Comparison of ENCODE assay signal across 8 cellular contexts in genomic region chr12:118102609-118103008, GRCh38. TPM values are rescaled to one million over a fixed set of nuclear protein-coding genes. Genes with fewer than 3 reads are reported as not detected.
A peak's percentile ranks its signal among the peaks of the same experiment; 100 is the strongest.
DNase-seq lines count a peak whose midpoint lies in the region; ATAC-seq and TF ChIP-seq lines count a peak whose summit lies in the region.

No MANE protein-coding gene starts in this region.

- no peak for DNase-seq in AG04450 (ENCODE audit: low read depth, low spot score)
- no peak for DNase-seq in chondrocyte (ENCODE audit: low spot score)
- DNase-seq in naive thymus-derived CD8-positive, alpha-beta T cell: no peak
- DNase-seq in NOMO-1 treated with DMSO at 0.1 percent for 48 hours (lab: John Stamatoyannopoulos, UW; ENCODE audit: unreplicated experiment): no peak
- no peak for DNase-seq in NCI-H2171 treated with DMSO at 0.1 percent for 48 hours (lab: John Stamatoyannopoulos, UW)

- no peaks in the 10 kb centered on the region for H3K36me3 Mint-ChIP-seq in chondrocyte (ENCODE audit: low read depth)
- no peaks in the 10 kb centered on the region for H3K36me3 Mint-ChIP-seq in naive thymus-derived CD8-positive, alpha-beta T cell

- H3K4me1 ChIP-seq in HUES6 (ENCODE audit: control insufficient read depth, insufficient read depth, low read length): peaks cover 17% of the 10 kb centered on the region

- H3K9me3 ChIP-seq in AG04450 (ENCODE audit: control insufficient read depth, insufficient read depth, low read length) (no peaks in the 10 kb centered on the region; the same call in 1 of the 2 replicates), HUES6 (ENCODE audit: control insufficient read depth, insufficient read depth, low read depth, low read length) (no peaks in the 10 kb centered on the region)

- CTCF ChIA-PET in AG04450 (lab: Charles Lee): interaction anchor here (1.5 kb wide), 1 partner anchor 18 kb away, joined by 8 read pairs; no protein-coding TSS in a partner anchor

- peak overlapping the region; percentile 97 for H3K9ac ChIP-seq in HUES6 (ENCODE audit: low read length)

- H3K27ac Mint-ChIP-seq in chondrocyte (ENCODE audit: unreplicated experiment): no peak overlapping the region
- H3K27ac Mint-ChIP-seq in naive thymus-derived CD8-positive, alpha-beta T cell: peak overlapping the region in 4 of 10 donors; percentile 6 to 90 (median 68)

- H3K36me3 ChIP-seq in HUES6 (ENCODE audit: control insufficient read depth, insufficient read depth, low read length): peaks cover 9% of the 10 kb centered on the region

- H3K27me3 ChIP-seq in AG04450 (ENCODE audit: control insufficient read depth, insufficient read depth, low read length) (no peaks in the 10 kb centered on the region), HUES6 (ENCODE audit: control insufficient read depth, insufficient read depth, low read length) (no peaks in the 10 kb centered on the region)

- no peaks in the 10 kb centered on the region for H3K9me3 Mint-ChIP-seq in chondrocyte (ENCODE audit: low read depth)
- no peaks in the 10 kb centered on the region for H3K9me3 Mint-ChIP-seq in naive thymus-derived CD8-positive, alpha-beta T cell

- ATAC-seq in naive thymus-derived CD8-positive, alpha-beta T cell: no peak
- ATAC-seq in GM19455 (IDR thresholded peaks at IDR 0.05; ENCODE audit: unreplicated experiment): no peak
- ATAC-seq in HG02623 (IDR thresholded peaks at IDR 0.05; ENCODE audit: unreplicated experiment): no peak

- POLR2A ChIA-PET in AG04450 (lab: Yijun Ruan, JAX): no interaction called here
- POLR2A ChIA-PET in naive thymus-derived CD8-positive, alpha-beta T cell (lab: Charles Lee): no interaction called here

- H3K4me1 Mint-ChIP-seq in chondrocyte (ENCODE audit: low read depth): peaks cover 10% of the 10 kb centered on the region
- H3K4me1 Mint-ChIP-seq in naive thymus-derived CD8-positive, alpha-beta T cell: peaks cover 5 to 15% (median 10%) of the 10 kb centered on the region in 4 donors

- no peak for TF ChIP-seq CTCF in AG04450 (IDR thresholded peaks at IDR 0.05; ENCODE audit: low read depth, low read length)
- TF ChIP-seq CTCF in chondrocyte (IDR thresholded peaks at IDR 0.05): no peak

- H3K27me3 Mint-ChIP-seq in chondrocyte (ENCODE audit: low read depth): no peaks in the 10 kb centered on the region
- peaks cover 3 to 20% (median 9%) of the 10 kb centered on the region in 5 donors for H3K27me3 Mint-ChIP-seq in naive thymus-derived CD8-positive, alpha-beta T cell

- H3K4me3 Mint-ChIP-seq in chondrocyte (ENCODE audit: unreplicated experiment): peak overlapping the region; percentile 79
- peak overlapping the region; percentile 75 to 93 (median 91) for H3K4me3 Mint-ChIP-seq in naive thymus-derived CD8-positive, alpha-beta T cell

- H3K4me3 ChIP-seq in AG04450 (ENCODE audit: low read depth, low read length) (peak overlapping the region; percentile 75), HUES6 (ENCODE audit: low read depth, low read length) (peak overlapping the region; percentile 84)

- H3K27ac ChIP-seq in AG04450 (ENCODE audit: low read depth, low read length) (no peak overlapping the region), HUES6 (ENCODE audit: low read depth, low read length) (peak overlapping the region; percentile 94; the same call in 1 of the 2 replicates)

RNA-seq across cellular contexts. Expression of gene VSIG10, which starts 1.2 kb away (rescaled TPM):
- 9.7 and 10.5 TPM in 2 replicates for polyA plus RNA-seq in AG04450 (2011; rRNA removed)
- polyA minus RNA-seq in AG04450 (2011; rRNA and poly(A)+ RNA removed): 19.3 and 21.8 TPM in 2 replicates
- total RNA-seq in chondrocyte: 9.3 to 13.6 TPM (median 9.5 TPM) in 3 replicates
- total RNA-seq in naive thymus-derived CD8-positive, alpha-beta T cell: 1 to 10 TPM; 3.2 to 5.0 TPM
- 1 to 10 TPM; 2.0 to 3.1 (median 2.1) TPM for polyA plus RNA-seq in naive thymus-derived CD8-positive, alpha-beta T cell

RNA-seq across cellular contexts. Expression of gene PEBP1, which starts 33.3 kb away (rescaled TPM):
- 149 and 151 TPM in 2 replicates for polyA plus RNA-seq in AG04450 (2011; rRNA removed)
- 73.8 and 98.0 TPM in 2 replicates for polyA minus RNA-seq in AG04450 (2011; rRNA and poly(A)+ RNA removed)
- 134 to 153 TPM (median 138 TPM) in 3 replicates for total RNA-seq in chondrocyte
- 10 to 100 TPM; 85.2 to 86.7 TPM for total RNA-seq in naive thymus-derived CD8-positive, alpha-beta T cell
- polyA plus RNA-seq in naive thymus-derived CD8-positive, alpha-beta T cell: 100 to 1,000 TPM; 290 to 344 (median 340) TPM

RNA-seq across cellular contexts. Expression of gene WSB2, which starts 41.6 kb away (rescaled TPM):
- polyA plus RNA-seq in AG04450 (2011; rRNA removed): 111 and 126 TPM in 2 replicates
- polyA minus RNA-seq in AG04450 (2011; rRNA and poly(A)+ RNA removed): 292 and 323 TPM in 2 replicates
- total RNA-seq in chondrocyte: 86.7 to 129 TPM (median 124 TPM) in 3 replicates
- total RNA-seq in naive thymus-derived CD8-positive, alpha-beta T cell: 10 to 100 TPM; 14.8 to 18.6 TPM
- polyA plus RNA-seq in naive thymus-derived CD8-positive, alpha-beta T cell: 10 to 100 TPM in 2 of 3 donors, 1 to 10 TPM in 1; 7.7 to 16.9 (median 12.4) TPM
